In genomic region chr4:108055787-108056186, GRCh38 we compare ENCODE assay signal across 22 cellular contexts.
"Had no signal": no experiment of that assay in that cellular context is flagged by ENCODE, and none has a peak within 500 bp of the region (broad histone marks: within the 10 kb centered on the region; RNA-seq: fewer than 3 reads in every experiment).

No MANE protein-coding gene starts in this region.

- H3K4me1 ChIP-seq: adrenal gland, breast epithelium, gastrocnemius medialis, heart right ventricle, left ventricle myocardium inferior had no signal

- H3K27me3 Mint-ChIP-seq: activated CD8-positive, alpha-beta memory T cell treated with anti-CD3 and anti-CD28 coated beads, Interleukin-2, amount 10 ng/mL, durations not matched to agents 7 days and 5 days; stimulated activated naive B cell treated with anti-CD40 and anti-IgM and Interleukin-4, amounts not matched to agents 10 μg/mL and 1 μg/mL and 100 μg/mL, for 72 hours had no signal

- H3K36me3 Mint-ChIP-seq: activated CD8-positive, alpha-beta memory T cell treated with anti-CD3 and anti-CD28 coated beads, Interleukin-2, amount 10 ng/mL, durations not matched to agents 7 days and 5 days; immature natural killer cell had no signal

- ATAC-seq: activated CD8-positive, alpha-beta memory T cell treated with anti-CD3 and anti-CD28 coated beads, Interleukin-2, amount 10 ng/mL, durations not matched to agents 7 days and 5 days; esophagus mucosa; gastrocnemius medialis; heart right ventricle; stimulated activated naive B cell treated with anti-CD40 and anti-IgM and Interleukin-4, amounts not matched to agents 10 μg/mL and 1 μg/mL and 100 μg/mL, for 72 hours had no signal

- H3K9me3 ChIP-seq: adrenal gland, breast epithelium, gastrocnemius medialis, heart right ventricle, left ventricle myocardium inferior, thyroid gland had no signal

- H3K27ac ChIP-seq: adrenal gland, breast epithelium, gastrocnemius medialis, heart right ventricle, left ventricle myocardium inferior, SK-N-MC, thyroid gland had no signal

- H3K4me3 Mint-ChIP-seq: activated CD8-positive, alpha-beta memory T cell treated with anti-CD3 and anti-CD28 coated beads, Interleukin-2, amount 10 ng/mL, durations not matched to agents 7 days and 5 days; immature natural killer cell; neural crest cell; stimulated activated naive B cell treated with anti-CD40 and anti-IgM and Interleukin-4, amounts not matched to agents 10 μg/mL and 1 μg/mL and 100 μg/mL, for 72 hours had no signal

- H3K9me3 Mint-ChIP-seq: immature natural killer cell; neural crest cell; stimulated activated naive B cell treated with anti-CD40 and anti-IgM and Interleukin-4, amounts not matched to agents 10 μg/mL and 1 μg/mL and 100 μg/mL, for 72 hours had no signal

- H3K27me3 ChIP-seq: adrenal gland, breast epithelium, gastrocnemius medialis, thyroid gland had no signal

- H3K4me1 Mint-ChIP-seq: immature natural killer cell had no signal

- DNase-seq: activated CD4-positive, CD25-positive, alpha-beta regulatory T cell; activated CD8-positive, alpha-beta memory T cell treated with anti-CD3 and anti-CD28 coated beads, Interleukin-2, amount 10 ng/mL, durations not matched to agents 7 days and 5 days; activated gamma-delta T cell; activated T-cell treated with anti-CD3 and anti-CD28 coated beads, Interleukin-2, amount 50 U/mL, for 1 hour; adrenal gland; cortex of kidney; gastrocnemius medialis; heart right ventricle; immature natural killer cell; kidney glomerular epithelial cell; left ventricle myocardium inferior; mammary epithelial cell; midbrain; retina; stimulated activated naive B cell treated with anti-CD40 and anti-IgM and Interleukin-4, amounts not matched to agents 10 μg/mL and 1 μg/mL and 100 μg/mL, for 72 hours; T-helper 1 cell; T1000; thyroid gland had no signal

- H3K36me3 ChIP-seq: adrenal gland, breast epithelium, gastrocnemius medialis, heart right ventricle, left ventricle myocardium inferior, thyroid gland had no signal

- H3K4me3 ChIP-seq: adrenal gland, breast epithelium, gastrocnemius medialis, heart right ventricle, left ventricle myocardium inferior, SK-N-MC, thyroid gland had no signal

- H3K27ac Mint-ChIP-seq: activated CD8-positive, alpha-beta memory T cell treated with anti-CD3 and anti-CD28 coated beads, Interleukin-2, amount 10 ng/mL, durations not matched to agents 7 days and 5 days; immature natural killer cell; stimulated activated naive B cell treated with anti-CD40 and anti-IgM and Interleukin-4, amounts not matched to agents 10 μg/mL and 1 μg/mL and 100 μg/mL, for 72 hours had no signal
